Comparison of ENCODE assay signal across 1 cellular context in the genomic region with DNA sequence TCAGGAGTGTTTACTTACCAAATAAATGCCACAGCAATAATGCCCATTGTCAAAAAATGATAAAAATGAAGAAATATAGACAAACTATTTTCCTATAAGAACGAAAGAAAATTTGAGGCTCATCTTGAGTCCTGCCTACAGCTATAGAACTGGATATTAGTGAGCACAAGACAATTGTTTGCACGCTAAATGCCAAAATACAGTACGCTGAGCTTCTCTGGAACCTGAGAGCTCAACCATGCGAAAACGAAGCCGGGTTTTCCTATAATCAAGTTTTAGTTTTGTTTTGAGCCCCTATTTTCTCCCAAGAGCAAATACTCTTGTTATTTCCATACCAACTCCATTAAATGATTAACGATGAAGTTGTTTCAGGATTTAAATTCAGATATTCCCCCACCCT.
TF ChIP-seq lines count a peak whose summit lies in the region.

No MANE protein-coding gene starts in this region.

TF ChIP-seq in K562, 482 proteins besides CTCF, POLR2A, EP300 and RAD21 (continued from another document):
- TF ChIP-seq, protein P1, sequence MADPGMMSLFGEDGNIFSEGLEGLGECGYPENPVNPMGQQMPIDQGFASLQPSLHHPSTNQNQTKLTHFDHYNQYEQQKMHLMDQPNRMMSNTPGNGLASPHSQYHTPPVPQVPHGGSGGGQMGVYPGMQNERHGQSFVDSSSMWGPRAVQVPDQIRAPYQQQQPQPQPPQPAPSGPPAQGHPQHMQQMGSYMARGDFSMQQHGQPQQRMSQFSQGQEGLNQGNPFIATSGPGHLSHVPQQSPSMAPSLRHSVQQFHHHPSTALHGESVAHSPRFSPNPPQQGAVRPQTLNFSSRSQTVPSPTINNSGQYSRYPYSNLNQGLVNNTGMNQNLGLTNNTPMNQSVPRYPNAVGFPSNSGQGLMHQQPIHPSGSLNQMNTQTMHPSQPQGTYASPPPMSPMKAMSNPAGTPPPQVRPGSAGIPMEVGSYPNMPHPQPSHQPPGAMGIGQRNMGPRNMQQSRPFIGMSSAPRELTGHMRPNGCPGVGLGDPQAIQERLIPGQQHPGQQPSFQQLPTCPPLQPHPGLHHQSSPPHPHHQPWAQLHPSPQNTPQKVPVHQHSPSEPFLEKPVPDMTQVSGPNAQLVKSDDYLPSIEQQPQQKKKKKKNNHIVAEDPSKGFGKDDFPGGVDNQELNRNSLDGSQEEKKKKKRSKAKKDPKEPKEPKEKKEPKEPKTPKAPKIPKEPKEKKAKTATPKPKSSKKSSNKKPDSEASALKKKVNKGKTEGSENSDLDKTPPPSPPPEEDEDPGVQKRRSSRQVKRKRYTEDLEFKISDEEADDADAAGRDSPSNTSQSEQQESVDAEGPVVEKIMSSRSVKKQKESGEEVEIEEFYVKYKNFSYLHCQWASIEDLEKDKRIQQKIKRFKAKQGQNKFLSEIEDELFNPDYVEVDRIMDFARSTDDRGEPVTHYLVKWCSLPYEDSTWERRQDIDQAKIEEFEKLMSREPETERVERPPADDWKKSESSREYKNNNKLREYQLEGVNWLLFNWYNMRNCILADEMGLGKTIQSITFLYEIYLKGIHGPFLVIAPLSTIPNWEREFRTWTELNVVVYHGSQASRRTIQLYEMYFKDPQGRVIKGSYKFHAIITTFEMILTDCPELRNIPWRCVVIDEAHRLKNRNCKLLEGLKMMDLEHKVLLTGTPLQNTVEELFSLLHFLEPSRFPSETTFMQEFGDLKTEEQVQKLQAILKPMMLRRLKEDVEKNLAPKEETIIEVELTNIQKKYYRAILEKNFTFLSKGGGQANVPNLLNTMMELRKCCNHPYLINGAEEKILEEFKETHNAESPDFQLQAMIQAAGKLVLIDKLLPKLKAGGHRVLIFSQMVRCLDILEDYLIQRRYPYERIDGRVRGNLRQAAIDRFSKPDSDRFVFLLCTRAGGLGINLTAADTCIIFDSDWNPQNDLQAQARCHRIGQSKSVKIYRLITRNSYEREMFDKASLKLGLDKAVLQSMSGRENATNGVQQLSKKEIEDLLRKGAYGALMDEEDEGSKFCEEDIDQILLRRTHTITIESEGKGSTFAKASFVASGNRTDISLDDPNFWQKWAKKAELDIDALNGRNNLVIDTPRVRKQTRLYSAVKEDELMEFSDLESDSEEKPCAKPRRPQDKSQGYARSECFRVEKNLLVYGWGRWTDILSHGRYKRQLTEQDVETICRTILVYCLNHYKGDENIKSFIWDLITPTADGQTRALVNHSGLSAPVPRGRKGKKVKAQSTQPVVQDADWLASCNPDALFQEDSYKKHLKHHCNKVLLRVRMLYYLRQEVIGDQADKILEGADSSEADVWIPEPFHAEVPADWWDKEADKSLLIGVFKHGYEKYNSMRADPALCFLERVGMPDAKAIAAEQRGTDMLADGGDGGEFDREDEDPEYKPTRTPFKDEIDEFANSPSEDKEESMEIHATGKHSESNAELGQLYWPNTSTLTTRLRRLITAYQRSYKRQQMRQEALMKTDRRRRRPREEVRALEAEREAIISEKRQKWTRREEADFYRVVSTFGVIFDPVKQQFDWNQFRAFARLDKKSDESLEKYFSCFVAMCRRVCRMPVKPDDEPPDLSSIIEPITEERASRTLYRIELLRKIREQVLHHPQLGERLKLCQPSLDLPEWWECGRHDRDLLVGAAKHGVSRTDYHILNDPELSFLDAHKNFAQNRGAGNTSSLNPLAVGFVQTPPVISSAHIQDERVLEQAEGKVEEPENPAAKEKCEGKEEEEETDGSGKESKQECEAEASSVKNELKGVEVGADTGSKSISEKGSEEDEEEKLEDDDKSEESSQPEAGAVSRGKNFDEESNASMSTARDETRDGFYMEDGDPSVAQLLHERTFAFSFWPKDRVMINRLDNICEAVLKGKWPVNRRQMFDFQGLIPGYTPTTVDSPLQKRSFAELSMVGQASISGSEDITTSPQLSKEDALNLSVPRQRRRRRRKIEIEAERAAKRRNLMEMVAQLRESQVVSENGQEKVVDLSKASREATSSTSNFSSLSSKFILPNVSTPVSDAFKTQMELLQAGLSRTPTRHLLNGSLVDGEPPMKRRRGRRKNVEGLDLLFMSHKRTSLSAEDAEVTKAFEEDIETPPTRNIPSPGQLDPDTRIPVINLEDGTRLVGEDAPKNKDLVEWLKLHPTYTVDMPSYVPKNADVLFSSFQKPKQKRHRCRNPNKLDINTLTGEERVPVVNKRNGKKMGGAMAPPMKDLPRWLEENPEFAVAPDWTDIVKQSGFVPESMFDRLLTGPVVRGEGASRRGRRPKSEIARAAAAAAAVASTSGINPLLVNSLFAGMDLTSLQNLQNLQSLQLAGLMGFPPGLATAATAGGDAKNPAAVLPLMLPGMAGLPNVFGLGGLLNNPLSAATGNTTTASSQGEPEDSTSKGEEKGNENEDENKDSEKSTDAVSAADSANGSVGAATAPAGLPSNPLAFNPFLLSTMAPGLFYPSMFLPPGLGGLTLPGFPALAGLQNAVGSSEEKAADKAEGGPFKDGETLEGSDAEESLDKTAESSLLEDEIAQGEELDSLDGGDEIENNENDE (IDR thresholded peaks at IDR 0.05; ENCODE audit: low read depth, low read length), result no peak
- no peak for TF ChIP-seq KDM5B (IDR thresholded peaks at IDR 0.05; ENCODE audit: insufficient replicate concordance, low read depth, low read length)
TF ChIP-seq in K562: peak in this region for 4.
